Comparison of ENCODE assay signal across 1 cellular context in the genomic region with DNA sequence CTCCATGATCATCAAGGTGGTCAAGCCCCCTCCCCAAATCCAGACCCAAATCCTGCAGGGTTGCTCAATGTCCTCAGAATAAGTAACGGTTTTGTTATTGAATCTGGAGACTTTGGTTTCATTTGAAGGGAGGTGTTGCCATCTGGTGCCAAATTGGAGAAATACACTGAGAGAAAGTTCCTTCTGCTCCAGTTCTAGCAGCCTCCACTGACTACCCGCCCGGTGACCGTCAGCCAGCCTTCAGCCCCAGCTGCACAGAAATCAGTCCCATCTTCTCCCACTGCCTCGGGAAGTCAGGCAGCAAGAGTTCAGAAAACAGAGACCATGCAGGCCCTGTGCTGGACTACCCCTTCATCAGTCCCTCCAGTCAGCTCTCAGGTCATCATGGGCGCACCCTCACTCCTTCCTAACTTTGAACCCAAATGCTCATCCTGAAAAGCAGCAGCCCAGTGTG.
TF ChIP-seq lines count a peak whose summit lies in the region.

No MANE protein-coding gene starts in this region.

TF ChIP-seq in SK-N-SH, 30 proteins besides CTCF, POLR2A, EP300 and RAD21 (continued from another document):
- TF ChIP-seq, protein P1, sequence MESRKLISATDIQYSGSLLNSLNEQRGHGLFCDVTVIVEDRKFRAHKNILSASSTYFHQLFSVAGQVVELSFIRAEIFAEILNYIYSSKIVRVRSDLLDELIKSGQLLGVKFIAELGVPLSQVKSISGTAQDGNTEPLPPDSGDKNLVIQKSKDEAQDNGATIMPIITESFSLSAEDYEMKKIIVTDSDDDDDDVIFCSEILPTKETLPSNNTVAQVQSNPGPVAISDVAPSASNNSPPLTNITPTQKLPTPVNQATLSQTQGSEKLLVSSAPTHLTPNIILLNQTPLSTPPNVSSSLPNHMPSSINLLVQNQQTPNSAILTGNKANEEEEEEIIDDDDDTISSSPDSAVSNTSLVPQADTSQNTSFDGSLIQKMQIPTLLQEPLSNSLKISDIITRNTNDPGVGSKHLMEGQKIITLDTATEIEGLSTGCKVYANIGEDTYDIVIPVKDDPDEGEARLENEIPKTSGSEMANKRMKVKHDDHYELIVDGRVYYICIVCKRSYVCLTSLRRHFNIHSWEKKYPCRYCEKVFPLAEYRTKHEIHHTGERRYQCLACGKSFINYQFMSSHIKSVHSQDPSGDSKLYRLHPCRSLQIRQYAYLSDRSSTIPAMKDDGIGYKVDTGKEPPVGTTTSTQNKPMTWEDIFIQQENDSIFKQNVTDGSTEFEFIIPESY (IDR thresholded peaks at IDR 0.05; ENCODE audit: borderline replicate concordance, low read depth), result no peak
- TF ChIP-seq NFIC (IDR thresholded peaks at IDR 0.05; ENCODE audit: borderline replicate concordance) (no peak), FOSL2 (IDR thresholded peaks at IDR 0.05; ENCODE audit: borderline replicate concordance, low read depth) (no peak), SIN3A (IDR thresholded peaks at IDR 0.05; ENCODE audit: borderline replicate concordance, low read depth, low read length) (no peak), TCF12 (IDR thresholded peaks at IDR 0.05) (no peak), GATA2 (CRISPR knock-in tag; IDR thresholded peaks at IDR 0.05) (no peak), YY1 (IDR thresholded peaks at IDR 0.05; ENCODE audit: low read depth) (no peak), GABPA (IDR thresholded peaks at IDR 0.05; ENCODE audit: low read depth) (no peak), CHD2 (IDR thresholded peaks at IDR 0.05; ENCODE audit: low read length, partially characterized antibody) (peak; percentile 16), RFX5 (IDR thresholded peaks at IDR 0.05; ENCODE audit: low read length) (no peak), ELF1 (IDR thresholded peaks at IDR 0.05) (no peak), JUND (IDR thresholded peaks at IDR 0.05) (no peak)
- TF ChIP-seq, protein P2, sequence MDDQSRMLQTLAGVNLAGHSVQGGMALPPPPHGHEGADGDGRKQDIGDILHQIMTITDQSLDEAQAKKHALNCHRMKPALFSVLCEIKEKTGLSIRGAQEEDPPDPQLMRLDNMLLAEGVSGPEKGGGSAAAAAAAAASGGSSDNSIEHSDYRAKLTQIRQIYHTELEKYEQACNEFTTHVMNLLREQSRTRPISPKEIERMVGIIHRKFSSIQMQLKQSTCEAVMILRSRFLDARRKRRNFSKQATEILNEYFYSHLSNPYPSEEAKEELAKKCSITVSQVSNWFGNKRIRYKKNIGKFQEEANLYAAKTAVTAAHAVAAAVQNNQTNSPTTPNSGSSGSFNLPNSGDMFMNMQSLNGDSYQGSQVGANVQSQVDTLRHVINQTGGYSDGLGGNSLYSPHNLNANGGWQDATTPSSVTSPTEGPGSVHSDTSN (IDR thresholded peaks at IDR 0.05), result no peak
- TF ChIP-seq, protein P3, sequence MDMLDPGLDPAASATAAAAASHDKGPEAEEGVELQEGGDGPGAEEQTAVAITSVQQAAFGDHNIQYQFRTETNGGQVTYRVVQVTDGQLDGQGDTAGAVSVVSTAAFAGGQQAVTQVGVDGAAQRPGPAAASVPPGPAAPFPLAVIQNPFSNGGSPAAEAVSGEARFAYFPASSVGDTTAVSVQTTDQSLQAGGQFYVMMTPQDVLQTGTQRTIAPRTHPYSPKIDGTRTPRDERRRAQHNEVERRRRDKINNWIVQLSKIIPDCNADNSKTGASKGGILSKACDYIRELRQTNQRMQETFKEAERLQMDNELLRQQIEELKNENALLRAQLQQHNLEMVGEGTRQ (IDR thresholded peaks at IDR 0.05; ENCODE audit: borderline replicate concordance, low read depth, low read length), result no peak
